25 cellular contexts compared by ENCODE assay signal in the genomic region with DNA sequence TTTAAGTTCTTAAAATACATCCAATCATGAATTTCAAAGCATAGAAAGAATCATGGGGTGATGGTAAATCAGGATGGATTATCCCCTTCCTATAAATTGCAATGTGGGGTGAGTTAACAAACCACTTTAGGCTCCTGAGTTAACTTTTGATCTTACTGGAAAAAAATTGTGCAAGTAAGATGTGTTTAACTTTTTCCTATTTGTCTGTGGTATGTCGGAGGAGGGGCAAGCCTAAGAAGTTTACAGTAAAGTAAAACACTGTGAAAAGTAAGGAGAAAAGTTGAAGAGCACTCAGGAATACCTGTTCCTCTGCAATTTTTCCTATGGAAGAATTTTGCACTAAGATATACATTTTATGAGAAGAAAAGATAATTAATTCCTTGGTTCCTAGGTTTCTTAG. TPM values are rescaled to one million over a fixed set of nuclear protein-coding genes. Genes with fewer than 3 reads are reported as not detected.
DNase-seq lines count a peak whose midpoint lies in the region; ATAC-seq, FAIRE-seq and TF ChIP-seq lines count a peak whose summit lies in the region.
"Had no signal": no experiment of that assay in that cellular context is flagged by ENCODE, and none has a peak within 500 bp of the region (broad histone marks: within the 10 kb centered on the region; RNA-seq: fewer than 3 reads in every experiment).

No MANE protein-coding gene starts in this region.

- H3K27ac ChIP-seq in ACC112 (ENCODE audit: low read depth, low read length) (peak overlapping the region; percentile 91), PC-3 (ENCODE audit: low read length) (no peak overlapping the region), endothelial cell of umbilical vein (ENCODE audit: insufficient read depth, low read depth, low read length) (peak overlapping the region; percentile 40)
- H3K27ac ChIP-seq: transverse colon had no signal

- no peaks in the 10 kb centered on the region for H3K9me3 ChIP-seq in PC-3 (ENCODE audit: low read length)
- no peaks in the 10 kb centered on the region for H3K9me3 ChIP-seq in endothelial cell of umbilical vein (replicated peaks; ENCODE audit: control insufficient read depth, insufficient read depth, low read length)
- H3K9me3 ChIP-seq: transverse colon had no signal

- dilution Hi-C loops in endothelial cell of umbilical vein (cut with MboI; ENCODE audit: extremely low pct_ligation_motif_present, low sequenced_read_pairs): no loop called here

- CTCF ChIA-PET in PC-3 (lab: Charles Lee) (interaction anchor here (1.0 kb wide), 1 partner anchor 94 kb away, joined by 3 read pairs; no protein-coding TSS in a partner anchor), endothelial cell of umbilical vein (lab: Charles Lee) (interaction anchor here (0.8 to 1.3 kb wide), 3 partner anchors 23 to 95 kb away, joined by 3 read pairs; no protein-coding TSS in a partner anchor)

- peak overlapping the region; percentile 54 for H3K4me2 ChIP-seq in PC-3 (ENCODE audit: low read length)
- H3K4me2 ChIP-seq in endothelial cell of umbilical vein (ENCODE audit: insufficient read depth, low read length): peak overlapping the region; percentile 96

- H3K27me3 ChIP-seq in ACC112 (ENCODE audit: insufficient read depth, low read length): no peaks in the 10 kb centered on the region
- H3K27me3 ChIP-seq in PC-3 (ENCODE audit: low read length): no peaks in the 10 kb centered on the region
- H3K27me3 ChIP-seq in endothelial cell of umbilical vein (ENCODE audit: control insufficient read depth in 2 of 2, insufficient read depth in 2 of 2, low read length in 2 of 2): no peaks in the 10 kb centered on the region
- H3K27me3 ChIP-seq: transverse colon had no signal

- H3K9me1 ChIP-seq in endothelial cell of umbilical vein (replicated peaks; ENCODE audit: control insufficient read depth, extremely low read depth, insufficient read depth, low read length): no peaks in the 10 kb centered on the region

- H3F3A ChIP-seq in PC-3 (ENCODE audit: low read length, unreplicated experiment): no peaks in the 10 kb centered on the region

- no peak for TF ChIP-seq CTCF in PC-3 (conservative IDR thresholded peaks at IDR 0.05; ENCODE audit: low read depth, low read length)
- no peak for TF ChIP-seq CTCF in endothelial cell of umbilical vein (IDR thresholded peaks at IDR 0.05; ENCODE audit: extremely low read depth in 1 of 2, insufficient read depth in 1 of 2, low read depth in 1 of 2, low read length in 2 of 2)
- TF ChIP-seq CTCF in mesothelial cell of epicardium (IDR thresholded peaks at IDR 0.05; ENCODE audit: unreplicated experiment): no peak

- H3K27me3 Mint-ChIP-seq in mesothelial cell of epicardium (ENCODE audit: low read depth): no peaks in the 10 kb centered on the region

- POLR2A ChIA-PET in PC-3 (lab: Charles Lee; ENCODE audit: unreplicated experiment): no interaction called here
- POLR2A ChIA-PET in endothelial cell of umbilical vein (lab: Charles Lee): no interaction called here

- H3K9ac ChIP-seq in PC-3 (ENCODE audit: low read length) (no peak overlapping the region), endothelial cell of umbilical vein (replicated peaks; ENCODE audit: extremely low read depth, insufficient read depth, low read length) (no peak overlapping the region)

- no peak for TF ChIP-seq POLR2A in endothelial cell of umbilical vein (IDR thresholded peaks at IDR 0.05; ENCODE audit: low read depth, low read length)

- peak overlapping the region; percentile 27 for H2AFZ ChIP-seq in ACC112 (ENCODE audit: low read length, unreplicated experiment)
- H2AFZ ChIP-seq in PC-3 (ENCODE audit: low read length): no peak overlapping the region
- H2AFZ ChIP-seq in endothelial cell of umbilical vein (ENCODE audit: low read depth, low read length): no peak overlapping the region

- peaks cover 19% of the 10 kb centered on the region for H3K4me1 Mint-ChIP-seq in mesothelial cell of epicardium
- H3K4me1 Mint-ChIP-seq: activated CD4-positive, alpha-beta memory T cell treated with anti-CD3 and anti-CD28 coated beads, Interleukin-2, amount 10 ng/mL, durations not matched to agents 7 days and 5 days; activated naive CD8-positive, alpha-beta T cell treated with anti-CD3 and anti-CD28 coated beads, Interleukin-2, amount 50 U/mL, for 24 hours; CD4-positive, CD25-positive, alpha-beta regulatory T cell; immature natural killer cell had no signal

- H3K4me3 Mint-ChIP-seq in mesothelial cell of epicardium: no peak overlapping the region
- H3K4me3 Mint-ChIP-seq: activated CD4-positive, alpha-beta memory T cell treated with anti-CD3 and anti-CD28 coated beads, Interleukin-2, amount 10 ng/mL, durations not matched to agents 7 days and 5 days; activated naive CD8-positive, alpha-beta T cell treated with anti-CD3 and anti-CD28 coated beads, Interleukin-2, amount 50 U/mL, for 24 hours; CD4-positive, CD25-positive, alpha-beta regulatory T cell; dendritic cell treated with granulocyte-macrophage colony-stimulating factor and Interleukin-4, amounts not matched to agents 40 ng/mL and 50 ng/mL, for 4 days; H9; immature natural killer cell had no signal

- no TSS peak for BruUV-seq in PC-3 (replicated peaks; lab: Mats Ljungman, UMichigan)
- no TSS peak for BruUV-seq in endothelial cell of umbilical vein (replicated peaks; lab: Mats Ljungman, UMichigan)

- H3K9me3 Mint-ChIP-seq in mesothelial cell of epicardium: no peaks in the 10 kb centered on the region
- H3K9me3 Mint-ChIP-seq: activated CD4-positive, alpha-beta memory T cell treated with anti-CD3 and anti-CD28 coated beads, Interleukin-2, amount 10 ng/mL, durations not matched to agents 7 days and 5 days; activated naive CD8-positive, alpha-beta T cell treated with anti-CD3 and anti-CD28 coated beads, Interleukin-2, amount 50 U/mL, for 24 hours; dendritic cell treated with granulocyte-macrophage colony-stimulating factor and Interleukin-4, amounts not matched to agents 40 ng/mL and 50 ng/mL, for 4 days; H9; immature natural killer cell had no signal

- H3K27ac Mint-ChIP-seq in mesothelial cell of epicardium: peak overlapping the region; percentile 7
- H3K27ac Mint-ChIP-seq: activated CD4-positive, alpha-beta memory T cell treated with anti-CD3 and anti-CD28 coated beads, Interleukin-2, amount 10 ng/mL, durations not matched to agents 7 days and 5 days; activated naive CD8-positive, alpha-beta T cell treated with anti-CD3 and anti-CD28 coated beads, Interleukin-2, amount 50 U/mL, for 24 hours; CD4-positive, CD25-positive, alpha-beta regulatory T cell; dendritic cell treated with granulocyte-macrophage colony-stimulating factor and Interleukin-4, amounts not matched to agents 40 ng/mL and 50 ng/mL, for 4 days; H9; immature natural killer cell had no signal

- no peak for FAIRE-seq in endothelial cell of umbilical vein (lab: Jason Lieb, UNC)
- FAIRE-seq: bronchial epithelial cell, endometrium, GM18507 had no signal

- H3K4me1 ChIP-seq in ACC112 (ENCODE audit: control insufficient read depth, insufficient read depth, low read length, unreplicated experiment) (peaks cover 23% of the 10 kb centered on the region), PC-3 (ENCODE audit: insufficient read depth, low read length) (peaks cover 15% of the 10 kb centered on the region), endothelial cell of umbilical vein (ENCODE audit: control insufficient read depth, extremely low read depth, insufficient read depth, low read length) (peaks cover 17% of the 10 kb centered on the region)
- H3K4me1 ChIP-seq: transverse colon had no signal

- H3K9me2 ChIP-seq in PC-3 (replicated peaks; ENCODE audit: low read length): no peaks in the 10 kb centered on the region

- H3K79me2 ChIP-seq in ACC112 (ENCODE audit: control insufficient read depth, insufficient read depth, low read length, unreplicated experiment) (no peaks in the 10 kb centered on the region), PC-3 (ENCODE audit: low read length) (no peaks in the 10 kb centered on the region), endothelial cell of umbilical vein (ENCODE audit: control insufficient read depth, insufficient read depth, low read length) (no peaks in the 10 kb centered on the region)

- H3K36me3 Mint-ChIP-seq in mesothelial cell of epicardium: peaks cover 1% of the 10 kb centered on the region
- H3K36me3 Mint-ChIP-seq: CD4-positive, CD25-positive, alpha-beta regulatory T cell; immature natural killer cell had no signal

- intact Hi-C loops in PC-3 (cut with micrococcal nuclease): no loop called here
- intact Hi-C loops in endothelial cell of umbilical vein (cut with micrococcal nuclease): loop anchor here (1.0 kb wide), 2 partner anchors 31 to 95 kb away; no protein-coding TSS in a partner anchor

- H4K20me1 ChIP-seq in PC-3 (ENCODE audit: low read length) (no peaks in the 10 kb centered on the region), endothelial cell of umbilical vein (replicated peaks; ENCODE audit: control insufficient read depth, extremely low read depth, insufficient read depth, low read length) (no peaks in the 10 kb centered on the region)

- 0 out of 2 replicates have a peak, but pooled peaks cover 3% of the 10 kb centered on the region for H3K36me3 ChIP-seq in ACC112 (ENCODE audit: insufficient read depth, low read length)
- H3K36me3 ChIP-seq in PC-3 (ENCODE audit: low read depth, low read length): no peaks in the 10 kb centered on the region
- no peaks in the 10 kb centered on the region for H3K36me3 ChIP-seq in endothelial cell of umbilical vein (ENCODE audit: control insufficient read depth in 2 of 2, extremely low read depth in 1 of 2, insufficient read depth in 2 of 2, low read length in 2 of 2)
- H3K36me3 ChIP-seq: transverse colon had no signal

- peak overlapping the region; percentile 54 for H3K4me3 ChIP-seq in ACC112 (ENCODE audit: low read depth, low read length)
- no peak overlapping the region for H3K4me3 ChIP-seq in PC-3 (ENCODE audit: low read length)
- peak overlapping the region in 1 of 3 experiments; percentile 37 for H3K4me3 ChIP-seq in endothelial cell of umbilical vein (replicated peaks in 1 of 3; ENCODE audit: insufficient read depth in 1 of 3, low read depth in 1 of 3, low read length in 3 of 3)
- H3K4me3 ChIP-seq: transverse colon had no signal

- DNase-seq in PC-3: no peak
- DNase-seq in endothelial cell of umbilical vein (ENCODE audit: low read depth, low spot score): no peak
- DNase-seq in mesothelial cell of epicardium (ENCODE audit: low spot score in 2 of 2, unreplicated experiment in 2 of 2): no peak
- no peak for DNase-seq in NCI-H82 treated with DMSO at 0.1 percent for 48 hours (lab: John Stamatoyannopoulos, UW; ENCODE audit: unreplicated experiment)
- no peak for DNase-seq in activated effector memory CD4-positive, alpha-beta T cell treated with Interleukin-2 at 50 U/mL for 16 hours
- DNase-seq in stimulated activated CD4-positive, alpha-beta T cell treated with anti-CD3 and anti-CD28 coated beads, Interleukin-4, amount 100 ng/mL, for 4 hours: no peak
- DNase-seq: activated CD4-positive, alpha-beta memory T cell treated with anti-CD3 and anti-CD28 coated beads, Interleukin-2, amount 10 ng/mL, durations not matched to agents 7 days and 5 days; activated CD4-positive, CD25-positive, alpha-beta regulatory T cell; activated gamma-delta T cell; activated naive CD8-positive, alpha-beta T cell treated with anti-CD3 and anti-CD28 coated beads, Interleukin-2, amount 50 U/mL, for 24 hours; CD4-positive, CD25-positive, alpha-beta regulatory T cell; H9; immature natural killer cell; KG1; NCI-H2171 treated with DMSO at 0.1 percent for 48 hours; NCI-H526 treated with DMSO at 0.1 percent for 48 hours; nucleus accumbens; stimulated activated CD4-positive, alpha-beta T cell treated with anti-CD3 and anti-CD28 coated beads, Interleukin-12 subunit alpha, Interleukin-12 subunit beta, amount 100 ng/mL, for 4 hours; transverse colon had no signal

- ATAC-seq in PC-3: no peak
- ATAC-seq in GM21619 (IDR thresholded peaks at IDR 0.05; ENCODE audit: unreplicated experiment): no peak
- ATAC-seq: activated naive CD8-positive, alpha-beta T cell treated with anti-CD3 and anti-CD28 coated beads, Interleukin-2, amount 50 U/mL, for 24 hours had no signal

RNA-seq across cellular contexts. Expression of gene IFIT5, which starts 44.4 kb away (rescaled TPM):
- total RNA-seq in PC-3 (2014; rRNA removed): 8.9 and 10.7 TPM in 2 replicates
- total RNA-seq in endothelial cell of umbilical vein: 3.2 and 4.0 TPM in 2 replicates
- 0.97 and 1.0 TPM in 2 replicates for polyA plus RNA-seq in endothelial cell of umbilical vein
- 1.3 and 1.4 TPM in 2 replicates for polyA plus RNA-seq in endothelial cell of umbilical vein (2011; cell fraction: cytosol; rRNA removed)
- polyA plus RNA-seq in endothelial cell of umbilical vein (2011; cell fraction: nucleus; rRNA removed): 0.55 and 0.70 TPM in 2 replicates
- 0.49 and 0.56 TPM in 2 replicates for polyA plus RNA-seq in endothelial cell of umbilical vein (2012)
- 1.3 and 1.7 TPM in 2 replicates for polyA minus RNA-seq in endothelial cell of umbilical vein
- 1.0 TPM for polyA minus RNA-seq in endothelial cell of umbilical vein (2011; cell fraction: cytosol; rRNA and poly(A)+ RNA removed)
- polyA minus RNA-seq in endothelial cell of umbilical vein (2011; cell fraction: nucleus; rRNA and poly(A)+ RNA removed): 1.0 and 1.3 TPM in 2 replicates
- total RNA-seq in mesothelial cell of epicardium: 19.1 to 20.5 TPM (median 20.1 TPM) in 3 replicates
